11 cellular contexts compared by ENCODE assay signal in genomic region chr4:113978105-113978504, GRCh38. TPM values are rescaled to one million over a fixed set of nuclear protein-coding genes. Genes with fewer than 3 reads are reported as not detected.
DNase-seq lines count a peak whose midpoint lies in the region; ATAC-seq and TF ChIP-seq lines count a peak whose summit lies in the region.
"Had no signal": no experiment of that assay in that cellular context is flagged by ENCODE, and none has a peak within 500 bp of the region (broad histone marks: within the 10 kb centered on the region; RNA-seq: fewer than 3 reads in every experiment).

No MANE protein-coding gene starts in this region.

- H3K4me3 ChIP-seq in Caco-2 (ENCODE audit: low read depth, low read length) (no peak overlapping the region; the same call in 1 of the 2 replicates), ascending aorta (peak overlapping the region; percentile 74 to 80), foreskin fibroblast (ENCODE audit: low read depth in 1 of 2, low read length in 2 of 2) (peak overlapping the region; percentile 72 to 93), prostate gland (peak overlapping the region; percentile 58 to 59)

- H3K27ac Mint-ChIP-seq in Caco-2 (ENCODE audit: unreplicated experiment) = no peak overlapping the region
- H3K27ac Mint-ChIP-seq in naive thymus-derived CD8-positive, alpha-beta T cell = no peak overlapping the region

- no peak for TF ChIP-seq CTCF in Caco-2 (IDR thresholded peaks at IDR 0.05; ENCODE audit: insufficient read depth in 1 of 2, low read depth in 1 of 2, low read length in 1 of 2, severe bottlenecking in 1 of 2, unreplicated experiment in 1 of 2)
- TF ChIP-seq CTCF in ascending aorta (IDR thresholded peaks at IDR 0.05) = no peak
- no peak for TF ChIP-seq CTCF in foreskin fibroblast (IDR thresholded peaks at IDR 0.05; ENCODE audit: low read depth, low read length)
- no peak for TF ChIP-seq CTCF in prostate gland (IDR thresholded peaks at IDR 0.05)

- peaks cover 7% of the 10 kb centered on the region for H3K36me3 Mint-ChIP-seq in Caco-2 (ENCODE audit: insufficient read depth, unreplicated experiment)
- H3K36me3 Mint-ChIP-seq in naive thymus-derived CD8-positive, alpha-beta T cell = peaks cover 0 to 21% (median 9%) of the 10 kb centered on the region in 3 donors

- intact Hi-C loops in Caco-2 (cut with micrococcal nuclease; ENCODE audit: unreplicated experiment) (no loop called here), ascending aorta (cut with DNase I) (loop anchor here (2.0 to 10.0 kb wide), 4 partner anchors 19 to 294 kb away; partner anchors contain the start of gene CAMK2D), prostate gland (cut with DNase I) (no loop called here)

- no TSS peak for BruUV-seq in Caco-2 (replicated peaks; lab: Mats Ljungman, UMichigan)

- peaks cover 3% of the 10 kb centered on the region for H3K4me1 Mint-ChIP-seq in Caco-2 (ENCODE audit: low read depth, unreplicated experiment)
- peaks cover 13 to 23% (median 18%) of the 10 kb centered on the region in 4 donors for H3K4me1 Mint-ChIP-seq in naive thymus-derived CD8-positive, alpha-beta T cell

- H3K27ac ChIP-seq in ascending aorta (peak overlapping the region; percentile 92 to 94), prostate gland (peak overlapping the region; percentile 90 to 91)

- H3K36me3 ChIP-seq in Caco-2 (ENCODE audit: control insufficient read depth, insufficient read depth, low read length) (no peaks in the 10 kb centered on the region), ascending aorta (no peaks in the 10 kb centered on the region), prostate gland (no peaks in the 10 kb centered on the region)

- H3K27me3 ChIP-seq in Caco-2 (replicated peaks; ENCODE audit: control insufficient read depth, insufficient read depth, low read length) (no peaks in the 10 kb centered on the region), ascending aorta (no peaks in the 10 kb centered on the region), prostate gland (replicated peaks; ENCODE audit: insufficient read depth) (no peaks in the 10 kb centered on the region)

- no peak for ATAC-seq in naive thymus-derived CD8-positive, alpha-beta T cell
- ATAC-seq: activated CD4-positive, CD25-positive, alpha-beta regulatory T cell treated with anti-CD3 and anti-CD28 coated beads, Interleukin-2, amount 50 U/mL, for 24 hours had no signal

- CTCF ChIA-PET in Caco-2 (lab: Charles Lee) = no interaction called here

- H3K9me3 ChIP-seq in Caco-2 (no peaks in the 10 kb centered on the region), ascending aorta (peaks cover 0 to 5% of the 10 kb centered on the region in 2 donors), prostate gland (no peaks in the 10 kb centered on the region)

- no peaks in the 10 kb centered on the region for H3K27me3 Mint-ChIP-seq in Caco-2 (ENCODE audit: insufficient read depth, unreplicated experiment)
- peaks cover 20 to 66% (median 42%) of the 10 kb centered on the region in 5 donors for H3K27me3 Mint-ChIP-seq in naive thymus-derived CD8-positive, alpha-beta T cell

- POLR2A ChIA-PET in Caco-2 (lab: Charles Lee) = no interaction called here
- POLR2A ChIA-PET in naive thymus-derived CD8-positive, alpha-beta T cell (lab: Charles Lee) = no interaction called here

- peak overlapping the region; percentile 74 for H3K4me3 Mint-ChIP-seq in Caco-2 (ENCODE audit: unreplicated experiment)
- peak overlapping the region in 1 of 10 donors; percentile 86 for H3K4me3 Mint-ChIP-seq in naive thymus-derived CD8-positive, alpha-beta T cell

- DNase-seq in Caco-2 = no peak
- no peak for DNase-seq in ascending aorta (ENCODE audit: low spot score in 2 of 2)
- no peak for DNase-seq in foreskin fibroblast
- DNase-seq in prostate gland (ENCODE audit: low spot score) = no peak
- no peak for DNase-seq in NCI-H524 (lab: John Stamatoyannopoulos, UW)
- no peak for DNase-seq in NCI-H1092 (lab: John Stamatoyannopoulos, UW)
- no peak for DNase-seq in NK-92 treated with Interleukin-12 subunit alpha and Interleukin-12 subunit beta, amount 100 ng/mL, for 24 hours (lab: John Stamatoyannopoulos, UW)
- DNase-seq in naive thymus-derived CD8-positive, alpha-beta T cell = no peak
- DNase-seq: activated naive CD4-positive, alpha-beta T cell treated with anti-CD3 and anti-CD28 coated beads, Interleukin-2, amount 50 U/mL, for 16 hours; NCI-H1048 had no signal

- TF ChIP-seq POLR2A in prostate gland (IDR thresholded peaks at IDR 0.05) = no peak

- 22% methylated on average over 2 of the region's 2 CpGs for WGBS in prostate gland

- H3K4me1 ChIP-seq in Caco-2 (no peaks in the 10 kb centered on the region), ascending aorta (peaks cover 0 to 17% of the 10 kb centered on the region in 2 donors), prostate gland (replicated peaks) (peaks cover 4% of the 10 kb centered on the region)

- peaks cover 15% of the 10 kb centered on the region for H3K9me3 Mint-ChIP-seq in Caco-2 (ENCODE audit: unreplicated experiment)
- peaks cover 6 to 16% (median 10%) of the 10 kb centered on the region in 9 donors for H3K9me3 Mint-ChIP-seq in naive thymus-derived CD8-positive, alpha-beta T cell

RNA-seq across cellular contexts. Expression of gene ARSJ, which starts 1.3 kb away (rescaled TPM):
- total RNA-seq in Caco-2 (2022) (7.3 and 10.1 TPM in 2 replicates), ascending aorta (14.6 TPM), prostate gland (10 to 100 TPM in 1 of 2 donors, 1 to 10 TPM in 1; 8.8 to 12.5 TPM)
- total RNA-seq in naive thymus-derived CD8-positive, alpha-beta T cell = under 1 TPM; 0.08 to 0.11 TPM
- polyA plus RNA-seq in naive thymus-derived CD8-positive, alpha-beta T cell = not detected
